21 cellular contexts compared by ENCODE assay signal in genomic region chr3:10988003-10988402, GRCh38. TPM values are rescaled to one million over a fixed set of nuclear protein-coding genes. Genes with fewer than 3 reads are reported as not detected.
"Had no signal": no experiment of that assay in that cellular context is flagged by ENCODE, and none has a peak within 500 bp of the region (broad histone marks: within the 10 kb centered on the region; RNA-seq: fewer than 3 reads in every experiment).

No MANE protein-coding gene starts in this region.

- DNase-seq: IMR-90, Karpas-422, KG1, MG63, NCI-H1092 treated with DMSO at 0.1 percent for 48 hours, NCI-H1436, NCI-H187, NCI-H2029, NCI-H2081 treated with DMSO at 0.1 percent for 48 hours, NCI-H2171, NCI-H226, NCI-H446, NCI-H510A, NCI-H524 treated with DMSO at 0.1 percent for 48 hours, NCI-H69, NCI-H774, RPMI8226, SHP77 had no signal

- H3K9me3 ChIP-seq: MG63 had no signal

- H3K27ac ChIP-seq: HL-60 had no signal

- H3K36me3 ChIP-seq: MG63 had no signal

- H3K4me3 ChIP-seq: MG63 had no signal

- ATAC-seq: SK-N-SH treated with all-trans-retinoic acid at 6 μM for 48 hours had no signal

RNA-seq across cellular contexts. Expression of gene SLC6A1, which starts 4.5 kb away (rescaled TPM):
- total RNA-seq: IMR-90, SK-MEL-5 had no signal
